ENCODE assay signal across 1 cellular context in the genomic region with DNA sequence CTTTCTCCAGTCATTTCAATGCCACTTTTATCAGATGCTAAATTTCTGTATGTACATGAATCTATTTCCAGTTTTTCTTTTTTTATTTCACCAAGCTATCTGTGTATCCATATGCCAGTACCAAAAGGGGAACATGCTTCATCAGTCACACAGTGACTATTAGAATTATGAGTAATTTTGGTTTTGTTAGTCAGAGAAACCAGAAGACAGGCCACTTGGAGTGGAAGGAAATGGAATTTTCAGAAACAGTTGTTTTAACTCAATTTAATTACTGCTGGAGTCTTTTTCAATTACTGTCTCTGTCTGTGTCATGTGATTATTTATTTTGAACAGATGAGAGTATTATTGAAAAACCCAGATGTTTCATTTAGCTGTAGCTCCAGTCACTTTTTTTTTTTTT.
TF ChIP-seq lines count a peak whose summit lies in the region.

No MANE protein-coding gene starts in this region.

TF ChIP-seq in IMR-90, 13 proteins besides CTCF, POLR2A, EP300 and RAD21:
- no peak for TF ChIP-seq MAZ (IDR thresholded peaks at IDR 0.05; ENCODE audit: borderline replicate concordance, low read depth, low read length)
- TF ChIP-seq CHD1 (IDR thresholded peaks at IDR 0.05; ENCODE audit: low read depth, low read length) = no peak
- TF ChIP-seq BHLHE40 (IDR thresholded peaks at IDR 0.05; ENCODE audit: low read depth, low read length) = no peak
- no peak for TF ChIP-seq MAFK (IDR thresholded peaks at IDR 0.05; ENCODE audit: low read depth, low read length)
- TF ChIP-seq NFE2L2 (IDR thresholded peaks at IDR 0.05; ENCODE audit: low read depth, low read length) = no peak
- no peak for TF ChIP-seq ELK1 (IDR thresholded peaks at IDR 0.05; ENCODE audit: borderline replicate concordance, low read depth, low read length)
- TF ChIP-seq RFX5 (IDR thresholded peaks at IDR 0.05; ENCODE audit: low read depth, low read length) = no peak
- TF ChIP-seq, protein P1, sequence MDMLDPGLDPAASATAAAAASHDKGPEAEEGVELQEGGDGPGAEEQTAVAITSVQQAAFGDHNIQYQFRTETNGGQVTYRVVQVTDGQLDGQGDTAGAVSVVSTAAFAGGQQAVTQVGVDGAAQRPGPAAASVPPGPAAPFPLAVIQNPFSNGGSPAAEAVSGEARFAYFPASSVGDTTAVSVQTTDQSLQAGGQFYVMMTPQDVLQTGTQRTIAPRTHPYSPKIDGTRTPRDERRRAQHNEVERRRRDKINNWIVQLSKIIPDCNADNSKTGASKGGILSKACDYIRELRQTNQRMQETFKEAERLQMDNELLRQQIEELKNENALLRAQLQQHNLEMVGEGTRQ (IDR thresholded peaks at IDR 0.05; ENCODE audit: low read depth, low read length) = no peak
- TF ChIP-seq RCOR1 (IDR thresholded peaks at IDR 0.05; ENCODE audit: insufficient replicate concordance, low read length) = no peak
- TF ChIP-seq SMC3 (IDR thresholded peaks at IDR 0.05; ENCODE audit: low read depth, low read length) = no peak
- no peak for TF ChIP-seq CEBPB (IDR thresholded peaks at IDR 0.05; ENCODE audit: low read depth, low read length)
- TF ChIP-seq FOS (IDR thresholded peaks at IDR 0.05; ENCODE audit: low read depth, low read length) = no peak
- no peak for TF ChIP-seq MXI1 (IDR thresholded peaks at IDR 0.05; ENCODE audit: borderline replicate concordance, low read depth, low read length)
